8 cellular contexts compared by ENCODE assay signal in genomic region chr12:107320929-107321618, GRCh38.
DNase-seq lines count a peak whose midpoint lies in the region; ATAC-seq and TF ChIP-seq lines count a peak whose summit lies in the region.

No MANE protein-coding gene starts in this region.

- no peak for ATAC-seq in HG03280 (IDR thresholded peaks at IDR 0.05; ENCODE audit: unreplicated experiment)

- no peak overlapping the region for H3K27ac Mint-ChIP-seq in osteocyte (ENCODE audit: unreplicated experiment)

- H3K4me3 Mint-ChIP-seq in osteocyte (ENCODE audit: unreplicated experiment), result peak overlapping the region; percentile 57

- TF ChIP-seq CTCF in AG04450 (IDR thresholded peaks at IDR 0.05; ENCODE audit: low read depth, low read length) (no peak), esophagus squamous epithelium (IDR thresholded peaks at IDR 0.05) (no peak), osteocyte (IDR thresholded peaks at IDR 0.05) (no peak)

- H3K36me3 Mint-ChIP-seq in osteocyte (ENCODE audit: unreplicated experiment), result no peaks in the 10 kb centered on the region

- peaks cover 22% of the 10 kb centered on the region for H3K4me1 Mint-ChIP-seq in osteocyte (ENCODE audit: unreplicated experiment)

- CTCF ChIA-PET in AG04450 (lab: Charles Lee), result interaction anchor here (0.6 to 3.8 kb wide), 5 partner anchors 35 to 355 kb away, joined by 3 to 16 read pairs (median 5); no protein-coding TSS in a partner anchor

- intact Hi-C loops in esophagus squamous epithelium (cut with DNase I), result no loop called here

- WGBS in esophagus squamous epithelium, 2 donors, result 0 to 1% methylated on average over 17 to 35 of the region's 42 CpGs
- WGBS in urinary bladder, result 1% methylated on average over 42 of the region's 42 CpGs

- no peaks in the 10 kb centered on the region for H3K36me3 ChIP-seq in esophagus squamous epithelium
- no peaks in the 10 kb centered on the region for H3K36me3 ChIP-seq in urinary bladder (ENCODE audit: insufficient read depth)

- H3K9me3 Mint-ChIP-seq in osteocyte (ENCODE audit: unreplicated experiment), result no peaks in the 10 kb centered on the region

- H3K27me3 ChIP-seq in AG04450 (ENCODE audit: control insufficient read depth, insufficient read depth, low read length) (peaks cover 13% of the 10 kb centered on the region), esophagus squamous epithelium (peaks cover 0 to 75% (median 0%) of the 10 kb centered on the region in 4 donors)

- no peak for TF ChIP-seq POLR2A in esophagus squamous epithelium (IDR thresholded peaks at IDR 0.05)

- peaks cover 76% of the 10 kb centered on the region for H3K27me3 Mint-ChIP-seq in osteocyte (ENCODE audit: unreplicated experiment)

- peaks cover 13 to 76% (median 17%) of the 10 kb centered on the region in 3 donors for H3K4me1 ChIP-seq in esophagus squamous epithelium
- no peaks in the 10 kb centered on the region for H3K4me1 ChIP-seq in urinary bladder (ENCODE audit: insufficient read depth)

- H3K9me3 ChIP-seq in AG04450 (ENCODE audit: control insufficient read depth, insufficient read depth, low read length) (no peaks in the 10 kb centered on the region; the same call in 1 of the 2 replicates), esophagus squamous epithelium (no peaks in the 10 kb centered on the region)

- POLR2A ChIA-PET in AG04450 (lab: Yijun Ruan, JAX), result interaction anchor here (0.7 to 1.1 kb wide), 2 partner anchors 136 to 189 kb away, joined by 3 read pairs; no protein-coding TSS in a partner anchor

- H3K27ac ChIP-seq in AG04450 (ENCODE audit: low read depth, low read length) (no peak overlapping the region), esophagus squamous epithelium (peak overlapping the region; percentile 79 to 87 (median 83)), urinary bladder (ENCODE audit: low read depth) (no peak overlapping the region)

- no peak for DNase-seq in AG04450 (ENCODE audit: low read depth, low spot score)
- DNase-seq in NCI-H1417 (lab: John Stamatoyannopoulos, UW), result peak; percentile 81 to 89 (median 83)
- peak; percentile 57 for DNase-seq in activated T-cell treated with anti-CD3 and anti-CD28 coated beads for 24 hours (ENCODE audit: low read depth)
- DNase-seq in esophagus squamous epithelium (lab: John Stamatoyannopoulos, UW), result no peak
- DNase-seq in osteocyte (ENCODE audit: extremely low spot score, unreplicated experiment), result no peak
- no peak for DNase-seq in SHP77 treated with DMSO at 0.1 percent for 48 hours (lab: John Stamatoyannopoulos, UW)

- H3K4me3 ChIP-seq in AG04450 (ENCODE audit: low read depth, low read length), result peak overlapping the region; percentile 67
- H3K4me3 ChIP-seq in esophagus squamous epithelium, result peak overlapping the region; percentile 53 to 73 (median 66)
- peak overlapping the region; percentile 40 for H3K4me3 ChIP-seq in urinary bladder (ENCODE audit: low read depth, low read length)

Comparison
In these comparisons a context has a peak if more than half of its experiments do, and no peak if none do; other contexts are left out.
1. DNase-seq: peak in NCI-H1417 (3 of 3) and activated T-cell treated with anti-CD3 and anti-CD28 coated beads for 24 hours (single experiment); none in AG04450 (single experiment), esophagus squamous epithelium (single experiment), osteocyte (single experiment) and SHP77 treated with DMSO at 0.1 percent for 48 hours (single experiment).
2. H3K27ac ChIP-seq: peak in esophagus squamous epithelium (4 of 4); none in AG04450 (single experiment) and urinary bladder (single experiment).
3. Peak in every context shown above with its lines, with median percentiles within 50 percentile points of each other: H3K4me3 ChIP-seq.